Comparison of ENCODE assay signal across 8 cellular contexts in the genomic region with DNA sequence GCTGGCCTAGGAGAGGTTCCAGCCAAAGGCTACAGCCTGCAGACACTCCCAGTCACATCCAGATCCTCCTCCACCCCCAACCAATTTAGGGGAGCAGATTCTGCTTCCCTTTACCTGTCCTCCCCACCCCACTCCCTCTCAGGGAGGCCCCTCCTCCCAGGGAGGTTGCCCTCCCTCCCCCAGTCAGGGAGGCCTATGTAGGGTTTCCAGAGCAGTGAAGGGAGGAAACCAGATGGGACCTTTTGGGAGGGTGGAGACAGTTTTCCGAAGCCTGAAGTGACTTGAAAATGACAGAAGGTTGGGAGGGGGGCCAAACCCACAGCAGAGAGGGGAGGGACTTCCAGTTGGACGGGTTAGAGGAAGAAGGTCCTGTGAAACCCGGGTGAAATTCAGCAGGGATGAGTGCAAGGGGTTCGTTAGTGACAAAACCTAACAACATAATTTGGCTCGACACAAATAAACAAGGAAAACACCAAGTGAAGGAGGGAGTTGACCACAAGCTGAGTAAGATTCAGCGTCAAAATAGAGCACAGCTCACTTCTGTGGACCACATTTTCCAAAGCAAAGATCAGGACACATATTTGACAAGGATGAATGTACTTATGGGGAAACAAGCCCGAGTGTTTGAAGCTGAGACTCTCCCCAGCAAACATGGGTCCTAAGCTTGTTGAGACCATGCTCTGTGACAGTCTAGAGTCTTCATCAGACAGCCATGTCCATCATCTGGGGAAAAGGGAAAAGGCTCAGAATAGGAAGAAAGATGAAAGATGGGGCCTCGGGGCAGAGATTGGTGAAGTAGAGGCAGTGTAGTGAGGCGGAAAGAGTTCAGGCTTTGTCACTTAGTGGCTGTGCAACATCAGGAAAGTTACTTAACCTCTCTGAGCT. TPM values are rescaled to one million over a fixed set of nuclear protein-coding genes. Genes with fewer than 3 reads are reported as not detected.
DNase-seq lines count a peak whose midpoint lies in the region; TF ChIP-seq lines count a peak whose summit lies in the region.

No MANE protein-coding gene starts in this region.

- H3K36me3 Mint-ChIP-seq in activated T-helper 2 cell treated with anti-CD3 and anti-CD28 coated beads, Interferon-gamma antibody, Interleukin-2, Interleukin-4, amounts not matched to agents 10 μg/mL and 5 μg/mL and 100 μg/mL, durations not matched to agents 14 hours and 24 hours and 36 hours (ENCODE audit: low read depth) = peaks cover 5% of the 10 kb centered on the region
- H3K36me3 Mint-ChIP-seq in endothelial cell (ENCODE audit: low read depth, unreplicated experiment) = no peaks in the 10 kb centered on the region

- H3K4me3 Mint-ChIP-seq in activated T-helper 2 cell treated with anti-CD3 and anti-CD28 coated beads, Interferon-gamma antibody, Interleukin-2, Interleukin-4, amounts not matched to agents 10 μg/mL and 5 μg/mL and 100 μg/mL, durations not matched to agents 14 hours and 24 hours and 36 hours (ENCODE audit: low read depth) = peak overlapping the region; percentile 90
- H3K4me3 Mint-ChIP-seq in endothelial cell (ENCODE audit: unreplicated experiment) = no peak overlapping the region

- H3K9me3 Mint-ChIP-seq in activated T-helper 2 cell treated with anti-CD3 and anti-CD28 coated beads, Interferon-gamma antibody, Interleukin-2, Interleukin-4, amounts not matched to agents 10 μg/mL and 5 μg/mL and 100 μg/mL, durations not matched to agents 14 hours and 24 hours and 36 hours = no peaks in the 10 kb centered on the region
- H3K9me3 Mint-ChIP-seq in endothelial cell (ENCODE audit: unreplicated experiment) = no peaks in the 10 kb centered on the region

- intact Hi-C loops in activated T-helper 2 cell treated with anti-CD3 and anti-CD28 coated beads, Interferon-gamma antibody, Interleukin-2, Interleukin-4, amounts not matched to agents 10 μg/mL and 5 μg/mL and 100 μg/mL, durations not matched to agents 14 hours and 24 hours and 36 hours (cut with micrococcal nuclease) = loop anchor here (1.0 to 5.0 kb wide), 3 partner anchors 37 to 173 kb away; no protein-coding TSS in a partner anchor

- no peak for TF ChIP-seq CTCF in endothelial cell (IDR thresholded peaks at IDR 0.05; ENCODE audit: unreplicated experiment)

- H3K27ac Mint-ChIP-seq in activated T-helper 2 cell treated with anti-CD3 and anti-CD28 coated beads, Interferon-gamma antibody, Interleukin-2, Interleukin-4, amounts not matched to agents 10 μg/mL and 5 μg/mL and 100 μg/mL, durations not matched to agents 14 hours and 24 hours and 36 hours = peak overlapping the region; percentile 99
- H3K27ac Mint-ChIP-seq in endothelial cell (ENCODE audit: unreplicated experiment) = no peak overlapping the region

- H3K27me3 Mint-ChIP-seq in activated T-helper 2 cell treated with anti-CD3 and anti-CD28 coated beads, Interferon-gamma antibody, Interleukin-2, Interleukin-4, amounts not matched to agents 10 μg/mL and 5 μg/mL and 100 μg/mL, durations not matched to agents 14 hours and 24 hours and 36 hours (ENCODE audit: low read depth) = no peaks in the 10 kb centered on the region
- H3K27me3 Mint-ChIP-seq in endothelial cell (ENCODE audit: unreplicated experiment) = no peaks in the 10 kb centered on the region

- DNase-seq in GM03348 (ENCODE audit: low spot score) (peak; percentile 11), HCEC 1CT (peak; percentile 77), NCI-H2171 treated with DMSO at 0.1 percent for 48 hours (lab: John Stamatoyannopoulos, UW) (peak; percentile 84), glomerular visceral epithelial cell (ENCODE audit: extremely low spot score) (peak; percentile 32), endothelial cell (ENCODE audit: low spot score) (no peak), NCI-H1048 (lab: John Stamatoyannopoulos, UW) (no peak)
- DNase-seq in activated T-helper 2 cell treated with anti-CD3 and anti-CD28 coated beads, Interferon-gamma antibody, Interleukin-2, Interleukin-4, amounts not matched to agents 10 μg/mL and 5 μg/mL and 100 μg/mL, durations not matched to agents 14 hours and 24 hours and 36 hours (ENCODE audit: low spot score) = peak; percentile 33
- DNase-seq in stimulated activated CD8-positive, alpha-beta memory T cell treated with anti-CD3 and anti-CD28 coated beads, Interleukin-4, amount 100 ng/mL, for 48 hours = peak; percentile 48

- H3K4me1 Mint-ChIP-seq in activated T-helper 2 cell treated with anti-CD3 and anti-CD28 coated beads, Interferon-gamma antibody, Interleukin-2, Interleukin-4, amounts not matched to agents 10 μg/mL and 5 μg/mL and 100 μg/mL, durations not matched to agents 14 hours and 24 hours and 36 hours (ENCODE audit: low read depth) = peaks cover 53% of the 10 kb centered on the region
- H3K4me1 Mint-ChIP-seq in endothelial cell (ENCODE audit: unreplicated experiment) = no peaks in the 10 kb centered on the region

RNA-seq across cellular contexts. Expression of a gene that starts 46.4 kb away (rescaled TPM):
- total RNA-seq in activated T-helper 2 cell treated with anti-CD3 and anti-CD28 coated beads, Interferon-gamma antibody, Interleukin-2, Interleukin-4, amounts not matched to agents 10 μg/mL and 5 μg/mL and 100 μg/mL, durations not matched to agents 14 hours and 24 hours and 36 hours = 94.4 and 94.5 TPM in 2 replicates
- total RNA-seq in endothelial cell (ENCODE audit: unreplicated experiment) = 41.0 TPM

Comparison
In these comparisons a context has a peak if more than half of its experiments do, and no peak if none do; other contexts are left out.
1. DNase-seq: peak in GM03348 (single experiment), HCEC 1CT (single experiment), NCI-H2171 treated with DMSO at 0.1 percent for 48 hours (single experiment), activated T-helper 2 cell treated with anti-CD3 and anti-CD28 coated beads, Interferon-gamma antibody, Interleukin-2, Interleukin-4, amounts not matched to agents 10 μg/mL and 5 μg/mL and 100 μg/mL, durations not matched to agents 14 hours and 24 hours and 36 hours (single experiment), glomerular visceral epithelial cell (single experiment) and stimulated activated CD8-positive, alpha-beta memory T cell treated with anti-CD3 and anti-CD28 coated beads, Interleukin-4, amount 100 ng/mL, for 48 hours (single experiment); none in endothelial cell (single experiment) and NCI-H1048 (single experiment).